In the genomic region with DNA sequence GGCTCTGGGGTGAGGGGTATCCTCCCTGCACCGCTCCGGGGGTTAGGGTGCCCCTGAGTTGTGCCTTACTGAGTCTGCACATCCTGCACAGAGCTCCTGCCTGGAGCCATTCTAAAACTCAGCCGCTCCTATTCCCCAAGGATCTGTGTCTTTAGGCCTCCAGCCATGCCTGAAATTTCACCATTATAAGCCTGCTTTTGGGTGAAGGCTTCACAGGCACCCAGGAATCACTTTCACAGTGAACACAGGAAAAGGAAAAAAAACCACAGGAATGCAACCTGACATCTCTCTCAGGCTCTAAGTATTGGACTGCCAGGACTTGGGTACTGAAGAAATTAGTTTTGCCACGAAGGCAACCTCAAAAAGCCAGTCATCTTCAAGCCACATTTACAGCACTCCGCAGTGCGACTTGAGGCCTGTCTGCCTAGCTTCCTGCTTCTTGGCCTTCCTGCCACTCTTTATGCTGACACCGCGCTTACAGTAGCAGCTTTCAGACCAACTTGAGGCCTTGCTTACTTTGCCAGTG, we compare ENCODE assay signal across 8 cellular contexts. TPM values are rescaled to one million over a fixed set of nuclear protein-coding genes. Genes with fewer than 3 reads are reported as not detected.
DNase-seq lines count a peak whose midpoint lies in the region; ATAC-seq and TF ChIP-seq lines count a peak whose summit lies in the region.

No MANE protein-coding gene starts in this region.

- H3K27ac ChIP-seq in osteoblast (ENCODE audit: low read depth, low read length), result peak overlapping the region; percentile 89

- peak; percentile 52 for ATAC-seq in HG03103 (IDR thresholded peaks at IDR 0.05; ENCODE audit: low read depth, unreplicated experiment)
- no peak for ATAC-seq in GM21526 (IDR thresholded peaks at IDR 0.05; ENCODE audit: low FRiP score, unreplicated experiment)

- peaks cover 14% of the 10 kb centered on the region for H3K36me3 ChIP-seq in osteoblast (ENCODE audit: insufficient read depth, low read length)

- no peak overlapping the region for H3K4me3 ChIP-seq in osteoblast (ENCODE audit: insufficient read depth, low read length)

- DNase-seq in ELR (ENCODE audit: low read depth) (peak; percentile 93), dermis blood vessel endothelial cell (peak; percentile 56), osteoblast (ENCODE audit: insufficient read length, low spot score, missing footprints) (peak; percentile 83), NCI-H748 treated with DMSO at 0.1 percent for 48 hours (lab: John Stamatoyannopoulos, UW) (no peak), NCI-H2227 (lab: John Stamatoyannopoulos, UW; ENCODE audit: unreplicated experiment) (no peak)
- peak; percentile 41 for DNase-seq in activated CD4-positive, alpha-beta T cell treated with anti-CD3 and anti-CD28 coated beads for 1 hour

- peak overlapping the region; percentile 60 for H3K4me2 ChIP-seq in osteoblast (ENCODE audit: insufficient read depth, low read length)

- H3K9me3 ChIP-seq in osteoblast (ENCODE audit: low read depth, low read length), result no peaks in the 10 kb centered on the region

- H4K20me1 ChIP-seq in osteoblast (ENCODE audit: insufficient read depth, low read length), result no peaks in the 10 kb centered on the region

- peaks cover 27% of the 10 kb centered on the region for H3K4me1 ChIP-seq in osteoblast (ENCODE audit: insufficient read depth, low read length)

- H3K79me2 ChIP-seq in osteoblast (ENCODE audit: insufficient read depth, low read length), result peaks cover 33% of the 10 kb centered on the region

- no peaks in the 10 kb centered on the region for H3K27me3 ChIP-seq in osteoblast (ENCODE audit: insufficient read depth, low read length)

- TF ChIP-seq CTCF in osteoblast (IDR thresholded peaks at IDR 0.05; ENCODE audit: extremely low read depth, low read depth, low read length), result no peak

- peak overlapping the region; percentile 76 for H2AFZ ChIP-seq in osteoblast (ENCODE audit: low read length)

RNA-seq across cellular contexts. Expression of a gene that starts 30.9 kb away (rescaled TPM):
- 38.8 and 50.1 TPM in 2 replicates for total RNA-seq in dermis blood vessel endothelial cell
- total RNA-seq in osteoblast, result 62.2 and 84.0 TPM in 2 replicates

Comparison
In these comparisons a context has a peak if more than half of its experiments do, and no peak if none do; other contexts are left out.
1. DNase-seq: peak in ELR (single experiment), activated CD4-positive, alpha-beta T cell treated with anti-CD3 and anti-CD28 coated beads for 1 hour (single experiment), dermis blood vessel endothelial cell (single experiment) and osteoblast (single experiment); none in NCI-H748 treated with DMSO at 0.1 percent for 48 hours (single experiment) and NCI-H2227 (single experiment).